Comparison of ENCODE assay signal across 27 cellular contexts in the genomic region with DNA sequence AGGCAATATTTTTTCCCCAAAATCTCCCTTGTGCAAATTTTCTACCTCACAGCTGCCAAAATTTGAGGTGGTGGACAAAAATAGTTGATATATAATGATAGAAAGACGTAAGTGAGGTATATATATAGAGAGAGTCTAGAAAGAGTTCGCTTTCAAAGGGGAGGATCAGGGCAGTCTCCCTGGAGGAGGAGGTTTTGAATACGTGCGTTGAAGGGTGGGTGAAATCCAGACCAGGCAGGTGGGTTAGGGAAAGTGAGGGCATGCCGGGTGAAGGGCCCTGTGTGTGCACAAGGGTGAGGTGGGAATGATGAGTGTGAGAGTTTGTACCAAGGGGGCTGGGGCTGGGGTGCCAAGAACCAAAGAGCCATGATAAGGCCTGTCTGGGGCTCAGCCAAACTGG.
A peak's percentile ranks its signal among the peaks of the same experiment; 100 is the strongest.
DNase-seq lines count a peak whose midpoint lies in the region; ATAC-seq and TF ChIP-seq lines count a peak whose summit lies in the region.
"Had no signal": no experiment of that assay in that cellular context is flagged by ENCODE, and none has a peak within 500 bp of the region (broad histone marks: within the 10 kb centered on the region; RNA-seq: fewer than 3 reads in every experiment).

No MANE protein-coding gene starts in this region.

- DNase-seq in Right ventricle myocardium superior (peak; percentile 35), Right ventricle myocardium inferior (ENCODE audit: missing footprints) (no peak), esophagus squamous epithelium (lab: John Stamatoyannopoulos, UW) (no peak), ovary (peak in 1 of 5 donors; percentile 42), vagina (ENCODE audit: extremely low spot score in 2 of 2) (no peak), SW480 (ENCODE audit: low spot score) (no peak), UCSD-AML1 (lab: John Stamatoyannopoulos, UW; ENCODE audit: unreplicated experiment) (no peak), GF-D8 (lab: John Stamatoyannopoulos, UW) (no peak)
- DNase-seq: activated CD4-positive, CD25-positive, alpha-beta regulatory T cell; activated CD8-positive, alpha-beta memory T cell treated with anti-CD3 and anti-CD28 coated beads, Interleukin-2, amount 10 ng/mL, durations not matched to agents 7 days and 5 days; activated naive CD4-positive, alpha-beta T cell treated with anti-CD3 and anti-CD28 coated beads for 36 hours; activated T-cell treated with anti-CD3 and anti-CD28 coated beads, Interleukin-2, amount 50 U/mL, for 48 hours; AML-193; CD8-positive, alpha-beta T cell; head of caudate nucleus; KBM-7; mammary epithelial cell; MM.1S; NCI-H2029; NCI-H526 treated with DMSO at 0.1 percent for 48 hours; small intestine; stimulated activated CD4-positive, alpha-beta T cell treated with anti-CD3 and anti-CD28 coated beads, Interleukin-1b, Interleukin-23, amount 100 ng/mL, for 48 hours; T-cell; upper lobe of left lung had no signal

- intact Hi-C loops in Right ventricle myocardium superior (cut with DNase I) (no loop called here), Right ventricle myocardium inferior (cut with DNase I) (no loop called here), esophagus squamous epithelium (cut with DNase I) (no loop called here), ovary (cut with DNase I) (loop anchor here in 1 of 4 donors (5.0 kb wide), 2 partner anchors 99 to 171 kb away; partner anchors contain the start of gene CEBPB), vagina (cut with DNase I) (no loop called here)

- TF ChIP-seq CTCF in esophagus squamous epithelium (IDR thresholded peaks at IDR 0.05): no peak
- no peak for TF ChIP-seq CTCF in ovary (IDR thresholded peaks at IDR 0.05)
- no peak for TF ChIP-seq CTCF in vagina (IDR thresholded peaks at IDR 0.05)

- H3K4me1 ChIP-seq in esophagus squamous epithelium (peaks cover 16 to 54% (median 26%) of the 10 kb centered on the region in 3 donors), ovary (ENCODE audit: insufficient read depth) (peaks cover 21% of the 10 kb centered on the region), vagina (peaks cover 51% of the 10 kb centered on the region)

- H3K4me3 ChIP-seq in esophagus squamous epithelium (no peak overlapping the region), ovary (no peak overlapping the region), vagina (no peak overlapping the region)
- H3K4me3 ChIP-seq: GM23338, SJSA1, upper lobe of left lung had no signal

- no peak for ATAC-seq in Right ventricle myocardium superior (ENCODE audit: poor library complexity)
- no peak for ATAC-seq in Right ventricle myocardium inferior
- ATAC-seq: activated CD8-positive, alpha-beta memory T cell treated with anti-CD3 and anti-CD28 coated beads, Interleukin-2, amount 10 ng/mL, durations not matched to agents 7 days and 5 days; CD8-positive, alpha-beta T cell; GM23338; Panc1; T-cell had no signal

- TF ChIP-seq EP300 in ovary (IDR thresholded peaks at IDR 0.05): no peak

- H3K9me3 ChIP-seq in esophagus squamous epithelium (no peaks in the 10 kb centered on the region), ovary (no peaks in the 10 kb centered on the region), vagina (no peaks in the 10 kb centered on the region)
- H3K9me3 ChIP-seq: SJSA1, upper lobe of left lung had no signal

- H3K27ac ChIP-seq in esophagus squamous epithelium (peak overlapping the region in 3 of 4 donors; percentile 84 to 92 (median 87)), ovary (peak overlapping the region; percentile 67 to 88), vagina (peak overlapping the region; percentile 88)
- H3K27ac ChIP-seq: SJSA1 had no signal

- H3K27me3 ChIP-seq in esophagus squamous epithelium (no peaks in the 10 kb centered on the region), ovary (no peaks in the 10 kb centered on the region), vagina (no peaks in the 10 kb centered on the region)
- H3K27me3 ChIP-seq: SJSA1, upper lobe of left lung had no signal

- WGBS in esophagus squamous epithelium, 2 donors: 80 to 81% methylated on average over 5 of the region's 5 CpGs
- WGBS in ovary, 3 donors: 92 to 95% (median 93%) methylated on average over 5 of the region's 5 CpGs

- no peak for TF ChIP-seq POLR2A in esophagus squamous epithelium (IDR thresholded peaks at IDR 0.05)
- no peak for TF ChIP-seq POLR2A in ovary (IDR thresholded peaks at IDR 0.05)
- TF ChIP-seq POLR2A in vagina (IDR thresholded peaks at IDR 0.05): no peak

- H3K36me3 ChIP-seq in esophagus squamous epithelium (no peaks in the 10 kb centered on the region), ovary (no peaks in the 10 kb centered on the region), vagina (no peaks in the 10 kb centered on the region)
- H3K36me3 ChIP-seq: SJSA1, upper lobe of left lung had no signal
